Comparison of ENCODE assay signal across 20 cellular contexts in the genomic region with DNA sequence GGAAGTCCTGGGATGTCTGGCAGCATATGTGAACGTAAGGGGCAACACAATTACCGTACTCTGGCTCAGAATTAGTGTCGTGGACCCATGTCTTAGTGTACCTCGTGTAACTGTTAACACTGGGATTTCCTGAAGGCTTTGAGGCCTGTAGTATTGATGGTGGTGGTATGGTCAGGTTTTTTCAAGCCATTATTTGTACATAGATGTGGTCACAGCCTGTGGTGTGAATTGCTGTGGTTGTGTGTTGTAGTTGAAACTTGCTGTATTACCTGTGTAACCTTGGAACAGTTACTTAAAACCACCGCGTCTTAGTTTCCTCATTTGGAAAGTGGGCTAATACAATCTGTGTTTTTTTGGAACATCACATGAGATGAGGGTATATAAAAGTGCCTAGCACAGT.
"Had no signal": no experiment of that assay in that cellular context is flagged by ENCODE, and none has a peak within 500 bp of the region (broad histone marks: within the 10 kb centered on the region; RNA-seq: fewer than 3 reads in every experiment).

No MANE protein-coding gene starts in this region.

- H3K27ac Mint-ChIP-seq: activated naive CD4-positive, alpha-beta T cell treated with anti-CD3 and anti-CD28 coated beads, Interleukin-2, amount 50 U/mL, for 24 hours; naive thymus-derived CD4-positive, alpha-beta T cell; type B pancreatic cell had no signal

- H3K36me3 ChIP-seq: adrenal gland, ascending aorta, brain microvascular endothelial cell, lower lobe of right lung, ovary, prostate gland, right atrium auricular region, spleen had no signal

- H3K9me3 ChIP-seq: adrenal gland, ascending aorta, lower lobe of right lung, ovary, prostate gland, right atrium auricular region, spleen, testis had no signal

- H3K27me3 Mint-ChIP-seq: activated naive CD4-positive, alpha-beta T cell treated with anti-CD3 and anti-CD28 coated beads, Interleukin-2, amount 50 U/mL, for 24 hours; naive thymus-derived CD4-positive, alpha-beta T cell; type B pancreatic cell had no signal

- H3K27me3 ChIP-seq: adrenal gland, ascending aorta, brain microvascular endothelial cell, foreskin keratinocyte, ovary, right atrium auricular region, spleen, testis had no signal

- DNase-seq: activated CD4-positive, alpha-beta T cell treated with anti-CD3 and anti-CD28 coated beads, Interleukin-2, amount 50 U/mL, for 4 hours; activated gamma-delta T cell treated with Interleukin-2 at 50 U/mL for 16 hours; adrenal gland; brain microvascular endothelial cell; caudate nucleus; effector CD8-positive, alpha-beta T cell; foreskin keratinocyte; lower lobe of right lung; naive thymus-derived CD4-positive, alpha-beta T cell; ovary; spleen; stimulated activated CD4-positive, alpha-beta T cell treated with anti-CD3 and anti-CD28 coated beads, Interleukin-4, amount 100 ng/mL, for 1 hour; T-helper 9 cell; testis had no signal

- H3K9me3 Mint-ChIP-seq: activated naive CD4-positive, alpha-beta T cell treated with anti-CD3 and anti-CD28 coated beads, Interleukin-2, amount 50 U/mL, for 24 hours; type B pancreatic cell had no signal

- H3K4me1 ChIP-seq: ascending aorta, prostate gland, testis had no signal

- H3K4me3 Mint-ChIP-seq: activated naive CD4-positive, alpha-beta T cell treated with anti-CD3 and anti-CD28 coated beads, Interleukin-2, amount 50 U/mL, for 24 hours; naive thymus-derived CD4-positive, alpha-beta T cell; type B pancreatic cell had no signal

- H3K4me3 ChIP-seq: adrenal gland, ascending aorta, lower lobe of right lung, ovary, prostate gland, right atrium auricular region, spleen, testis had no signal

- ATAC-seq: foreskin keratinocyte; left lobe of liver; lower lobe of right lung; naive thymus-derived CD4-positive, alpha-beta T cell had no signal

- H3K27ac ChIP-seq: adrenal gland, ascending aorta, brain microvascular endothelial cell, foreskin keratinocyte, lower lobe of right lung, ovary, prostate gland, right atrium auricular region, testis had no signal
